In genomic region chr7:45885264-45885882, GRCh38 we compare ENCODE assay signal across 1 cellular context.
TF ChIP-seq lines count a peak whose summit lies in the region.

No MANE protein-coding gene starts in this region.

TF ChIP-seq in HepG2, 621 proteins besides CTCF, POLR2A, EP300 and RAD21 (continued from another document and continues in another):
- TF ChIP-seq THAP7 (CRISPR knock-in tag; IDR thresholded peaks at IDR 0.05) (no peak; the same call in none of the 2 replicates), SUZ12 (IDR thresholded peaks at IDR 0.05; ENCODE audit: low read depth, low read length) (no peak), HNRNPUL1 (IDR thresholded peaks at IDR 0.05; ENCODE audit: low read depth, low read length) (no peak), SATB2 (CRISPR knock-in tag; IDR thresholded peaks at IDR 0.05) (no peak), ZFYVE20 (CRISPR knock-in tag; IDR thresholded peaks at IDR 0.05; ENCODE audit: borderline replicate concordance, low read depth) (no peak), ZNF772 (CRISPR knock-in tag; IDR thresholded peaks at IDR 0.05) (no peak; the same call in 1 of the 2 replicates), ZBTB8A (CRISPR knock-in tag; IDR thresholded peaks at IDR 0.05; ENCODE audit: borderline replicate concordance, low read depth) (no peak), MIXL1 (CRISPR knock-in tag; IDR thresholded peaks at IDR 0.05) (peak; percentile 97), NFRKB (IDR thresholded peaks at IDR 0.05) (no peak), CSRNP1 (CRISPR knock-in tag; IDR thresholded peaks at IDR 0.05) (peak; percentile 88), RARA (CRISPR knock-in tag; IDR thresholded peaks at IDR 0.05) (peak; percentile 94), ZNF101 (CRISPR knock-in tag; IDR thresholded peaks at IDR 0.05; ENCODE audit: borderline replicate concordance, low read depth) (no peak), ZNF616 (CRISPR knock-in tag; IDR thresholded peaks at IDR 0.05; ENCODE audit: low read depth) (peak; percentile 87; the same call in 1 of the 2 replicates), PCBP1 (IDR thresholded peaks at IDR 0.05; ENCODE audit: borderline replicate concordance, low read depth, low read length) (no peak), SMAD9 (CRISPR knock-in tag; IDR thresholded peaks at IDR 0.05) (no peak), BRD4 (CRISPR knock-in tag; IDR thresholded peaks at IDR 0.05) (peak; percentile 95), ZNF263 (CRISPR knock-in tag; IDR thresholded peaks at IDR 0.05) (peak; percentile 94), ZNF292 (CRISPR knock-in tag; IDR thresholded peaks at IDR 0.05; ENCODE audit: borderline replicate concordance, low read depth) (peak; percentile 96; the same call in 1 of the 2 replicates), ZNF660 (CRISPR knock-in tag; IDR thresholded peaks at IDR 0.05; ENCODE audit: borderline replicate concordance, low read depth) (no peak), REPIN1 (CRISPR knock-in tag; IDR thresholded peaks at IDR 0.05; ENCODE audit: borderline replicate concordance, low read depth) (peak; percentile 93), DMAP1 (CRISPR knock-in tag; IDR thresholded peaks at IDR 0.05) (peak; percentile 67; the same call in 1 of the 2 replicates), ZNF30 (CRISPR knock-in tag; IDR thresholded peaks at IDR 0.05) (no peak), MYNN (CRISPR knock-in tag; IDR thresholded peaks at IDR 0.05; ENCODE audit: low read depth) (no peak), HOMEZ (CRISPR knock-in tag; IDR thresholded peaks at IDR 0.05; ENCODE audit: low read depth) (peak; percentile 58), ZNF264 (CRISPR knock-in tag; IDR thresholded peaks at IDR 0.05) (peak; percentile 98), ZNF563 (CRISPR knock-in tag; IDR thresholded peaks at IDR 0.05) (peak; percentile 64; the same call in 1 of the 2 replicates), RFX3 (CRISPR knock-in tag; IDR thresholded peaks at IDR 0.05) (peak; percentile 85), ZSCAN29 (CRISPR knock-in tag; conservative IDR thresholded peaks at IDR 0.05) (0 out of 2 replicates have a peak, but pooled peaks have one; percentile 49), ZNF431 (CRISPR knock-in tag; IDR thresholded peaks at IDR 0.05; ENCODE audit: borderline replicate concordance, low read depth) (peak; percentile 91), ZNF501 (CRISPR knock-in tag; IDR thresholded peaks at IDR 0.05) (peak; percentile 85), ZNF484 (CRISPR knock-in tag; IDR thresholded peaks at IDR 0.05; ENCODE audit: borderline replicate concordance, low read depth) (no peak), ZNF136 (CRISPR knock-in tag; IDR thresholded peaks at IDR 0.05; ENCODE audit: low read depth) (peak; percentile 84; the same call in 1 of the 2 replicates), ZNF768 (CRISPR knock-in tag; IDR thresholded peaks at IDR 0.05) (peak; percentile 32; the same call in 1 of the 2 replicates), ZNF142 (CRISPR knock-in tag; IDR thresholded peaks at IDR 0.05) (0 out of 2 replicates have a peak, but pooled peaks have one; percentile 64), ZNF350 (CRISPR knock-in tag; IDR thresholded peaks at IDR 0.05; ENCODE audit: borderline replicate concordance, low read depth) (peak; percentile 84; the same call in 1 of the 2 replicates), FUBP1 (CRISPR knock-in tag; IDR thresholded peaks at IDR 0.05; ENCODE audit: borderline replicate concordance) (peak; percentile 77; the same call in 1 of the 2 replicates)
- TF ChIP-seq, protein P1, sequence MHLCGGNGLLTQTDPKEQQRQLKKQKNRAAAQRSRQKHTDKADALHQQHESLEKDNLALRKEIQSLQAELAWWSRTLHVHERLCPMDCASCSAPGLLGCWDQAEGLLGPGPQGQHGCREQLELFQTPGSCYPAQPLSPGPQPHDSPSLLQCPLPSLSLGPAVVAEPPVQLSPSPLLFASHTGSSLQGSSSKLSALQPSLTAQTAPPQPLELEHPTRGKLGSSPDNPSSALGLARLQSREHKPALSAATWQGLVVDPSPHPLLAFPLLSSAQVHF (CRISPR knock-in tag; IDR thresholded peaks at IDR 0.05): no peak
- TF ChIP-seq, protein P2, sequence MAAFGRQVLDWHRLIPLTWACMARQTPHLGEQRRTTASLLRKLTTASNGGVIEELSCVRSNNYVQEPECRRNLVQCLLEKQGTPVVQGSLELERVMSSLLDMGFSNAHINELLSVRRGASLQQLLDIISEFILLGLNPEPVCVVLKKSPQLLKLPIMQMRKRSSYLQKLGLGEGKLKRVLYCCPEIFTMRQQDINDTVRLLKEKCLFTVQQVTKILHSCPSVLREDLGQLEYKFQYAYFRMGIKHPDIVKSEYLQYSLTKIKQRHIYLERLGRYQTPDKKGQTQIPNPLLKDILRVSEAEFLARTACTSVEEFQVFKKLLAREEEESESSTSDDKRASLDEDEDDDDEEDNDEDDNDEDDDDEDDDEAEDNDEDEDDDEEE (CRISPR knock-in tag; IDR thresholded peaks at IDR 0.05): no peak
- TF ChIP-seq, protein P3, sequence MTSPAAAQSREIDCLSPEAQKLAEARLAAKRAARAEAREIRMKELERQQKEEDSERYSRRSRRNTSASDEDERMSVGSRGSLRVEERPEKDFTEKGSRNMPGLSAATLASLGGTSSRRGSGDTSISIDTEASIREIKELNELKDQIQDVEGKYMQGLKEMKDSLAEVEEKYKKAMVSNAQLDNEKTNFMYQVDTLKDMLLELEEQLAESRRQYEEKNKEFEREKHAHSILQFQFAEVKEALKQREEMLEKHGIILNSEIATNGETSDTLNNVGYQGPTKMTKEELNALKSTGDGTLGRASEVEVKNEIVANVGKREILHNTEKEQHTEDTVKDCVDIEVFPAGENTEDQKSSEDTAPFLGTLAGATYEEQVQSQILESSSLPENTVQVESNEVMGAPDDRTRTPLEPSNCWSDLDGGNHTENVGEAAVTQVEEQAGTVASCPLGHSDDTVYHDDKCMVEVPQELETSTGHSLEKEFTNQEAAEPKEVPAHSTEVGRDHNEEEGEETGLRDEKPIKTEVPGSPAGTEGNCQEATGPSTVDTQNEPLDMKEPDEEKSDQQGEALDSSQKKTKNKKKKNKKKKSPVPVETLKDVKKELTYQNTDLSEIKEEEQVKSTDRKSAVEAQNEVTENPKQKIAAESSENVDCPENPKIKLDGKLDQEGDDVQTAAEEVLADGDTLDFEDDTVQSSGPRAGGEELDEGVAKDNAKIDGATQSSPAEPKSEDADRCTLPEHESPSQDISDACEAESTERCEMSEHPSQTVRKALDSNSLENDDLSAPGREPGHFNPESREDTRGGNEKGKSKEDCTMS (CRISPR knock-in tag; conservative IDR thresholded peaks at IDR 0.05): 0 out of 2 replicates have a peak, but pooled peaks have one; percentile 18
- TF ChIP-seq, protein P4, sequence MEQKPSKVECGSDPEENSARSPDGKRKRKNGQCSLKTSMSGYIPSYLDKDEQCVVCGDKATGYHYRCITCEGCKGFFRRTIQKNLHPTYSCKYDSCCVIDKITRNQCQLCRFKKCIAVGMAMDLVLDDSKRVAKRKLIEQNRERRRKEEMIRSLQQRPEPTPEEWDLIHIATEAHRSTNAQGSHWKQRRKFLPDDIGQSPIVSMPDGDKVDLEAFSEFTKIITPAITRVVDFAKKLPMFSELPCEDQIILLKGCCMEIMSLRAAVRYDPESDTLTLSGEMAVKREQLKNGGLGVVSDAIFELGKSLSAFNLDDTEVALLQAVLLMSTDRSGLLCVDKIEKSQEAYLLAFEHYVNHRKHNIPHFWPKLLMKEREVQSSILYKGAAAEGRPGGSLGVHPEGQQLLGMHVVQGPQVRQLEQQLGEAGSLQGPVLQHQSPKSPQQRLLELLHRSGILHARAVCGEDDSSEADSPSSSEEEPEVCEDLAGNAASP (CRISPR knock-in tag; IDR thresholded peaks at IDR 0.05; ENCODE audit: borderline replicate concordance): peak; percentile 83; the same call in 1 of the 2 replicates
- TF ChIP-seq, protein P5, sequence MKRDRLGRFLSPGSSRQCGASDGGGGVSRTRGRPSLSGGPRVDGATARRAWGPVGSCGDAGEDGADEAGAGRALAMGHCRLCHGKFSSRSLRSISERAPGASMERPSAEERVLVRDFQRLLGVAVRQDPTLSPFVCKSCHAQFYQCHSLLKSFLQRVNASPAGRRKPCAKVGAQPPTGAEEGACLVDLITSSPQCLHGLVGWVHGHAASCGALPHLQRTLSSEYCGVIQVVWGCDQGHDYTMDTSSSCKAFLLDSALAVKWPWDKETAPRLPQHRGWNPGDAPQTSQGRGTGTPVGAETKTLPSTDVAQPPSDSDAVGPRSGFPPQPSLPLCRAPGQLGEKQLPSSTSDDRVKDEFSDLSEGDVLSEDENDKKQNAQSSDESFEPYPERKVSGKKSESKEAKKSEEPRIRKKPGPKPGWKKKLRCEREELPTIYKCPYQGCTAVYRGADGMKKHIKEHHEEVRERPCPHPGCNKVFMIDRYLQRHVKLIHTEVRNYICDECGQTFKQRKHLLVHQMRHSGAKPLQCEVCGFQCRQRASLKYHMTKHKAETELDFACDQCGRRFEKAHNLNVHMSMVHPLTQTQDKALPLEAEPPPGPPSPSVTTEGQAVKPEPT (CRISPR knock-in tag; IDR thresholded peaks at IDR 0.05; ENCODE audit: low read depth): 0 out of 2 replicates have a peak, but pooled peaks have one; percentile 26
